2 cellular contexts compared by ENCODE assay signal in genomic region chr21:30207252-30207579, GRCh38.
A peak's percentile ranks its signal among the peaks of the same experiment; 100 is the strongest.
TF ChIP-seq lines count a peak whose summit lies in the region.

No MANE protein-coding gene starts in this region.

TF ChIP-seq in HepG2, 621 proteins besides CTCF, POLR2A, EP300 and RAD21:
- TF ChIP-seq MAFK (conservative IDR thresholded peaks at IDR 0.05 in 1 of 2, IDR thresholded peaks at IDR 0.05 in 1 of 2; ENCODE audit: low read length in 2 of 2) (peak; percentile 42 to 80; a peak in 3 of 4 replicates), FOXK2 (IDR thresholded peaks at IDR 0.05) (no peak), ZNF30 (CRISPR knock-in tag; IDR thresholded peaks at IDR 0.05) (no peak), NFE2L2 (IDR thresholded peaks at IDR 0.05; ENCODE audit: low read length) (peak; percentile 54; the same call in 1 of the 2 replicates), ZNF550 (CRISPR knock-in tag; IDR thresholded peaks at IDR 0.05; ENCODE audit: borderline replicate concordance) (no peak), ZNF639 (CRISPR knock-in tag; conservative IDR thresholded peaks at IDR 0.05) (no peak), BATF2 (CRISPR knock-in tag; IDR thresholded peaks at IDR 0.05) (no peak), MAFF (IDR thresholded peaks at IDR 0.05; ENCODE audit: low read depth, low read length) (peak; percentile 42; the same call in 1 of the 2 replicates), BHLHE40 (IDR thresholded peaks at IDR 0.05; ENCODE audit: low read length) (no peak), ARNT2 (CRISPR knock-in tag; IDR thresholded peaks at IDR 0.05; ENCODE audit: low read depth) (no peak)

TF ChIP-seq in GM12891, 5 proteins besides CTCF, POLR2A, EP300 and RAD21:
- TF ChIP-seq SPI1 (IDR thresholded peaks at IDR 0.05; ENCODE audit: low read depth, low read length): no peak
- no peak for TF ChIP-seq PAX5 (IDR thresholded peaks at IDR 0.05; ENCODE audit: insufficient read depth, low read length, severe bottlenecking)
- TF ChIP-seq POLR2AphosphoS5 (IDR thresholded peaks at IDR 0.05; ENCODE audit: low read depth, low read length): no peak
- TF ChIP-seq POU2F2 (IDR thresholded peaks at IDR 0.05; ENCODE audit: low read depth, low read length): no peak
- no peak for TF ChIP-seq TAF1 (IDR thresholded peaks at IDR 0.05; ENCODE audit: low read depth, low read length)
